15 cellular contexts compared by ENCODE assay signal in the genomic region with DNA sequence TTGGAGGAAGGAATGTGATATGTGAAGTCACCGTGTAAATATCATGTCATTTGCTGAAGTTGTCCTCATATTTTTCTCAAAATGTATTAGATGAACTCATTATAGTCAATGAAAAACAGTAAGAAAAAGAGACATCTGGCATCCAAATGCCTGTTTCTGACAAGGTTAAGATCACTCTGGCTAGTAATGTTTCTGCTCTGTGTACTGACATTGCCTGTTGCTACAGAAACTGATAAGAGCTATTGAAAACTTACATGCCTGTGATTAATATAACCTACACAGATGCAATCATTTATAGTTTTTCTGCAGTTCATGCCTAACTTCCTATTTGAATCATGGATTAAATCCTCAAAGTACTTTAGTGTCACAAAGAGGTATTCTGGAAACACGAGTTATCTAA.
"Had no signal": no experiment of that assay in that cellular context is flagged by ENCODE, and none has a peak within 500 bp of the region (broad histone marks: within the 10 kb centered on the region; RNA-seq: fewer than 3 reads in every experiment).

No MANE protein-coding gene starts in this region.

- ATAC-seq: body of pancreas; stimulated activated memory B cell treated with anti-CD40 and anti-IgM and Interleukin-4, amounts not matched to agents 10 μg/mL and 1 μg/mL and 100 μg/mL, for 72 hours had no signal

- H3K4me3 ChIP-seq: body of pancreas, dorsolateral prefrontal cortex, lung, spleen, testis had no signal

- H3K9me3 ChIP-seq: body of pancreas, testis had no signal

- H3K27me3 ChIP-seq: body of pancreas, dorsolateral prefrontal cortex, spleen, testis had no signal

- H3K4me1 ChIP-seq: body of pancreas, spleen, testis had no signal

- H3K27ac ChIP-seq: body of pancreas, dorsolateral prefrontal cortex, spleen, testis had no signal

- DNase-seq: activated B cell treated with CpG ODN at 0.5 μM for 24 hours; activated CD4-positive, alpha-beta memory T cell treated with anti-CD3 and anti-CD28 coated beads for 36 hours; activated CD4-positive, alpha-beta T cell treated with anti-CD3 and anti-CD28 coated beads for 4 hours; activated naive CD4-positive, alpha-beta T cell; activated naive CD8-positive, alpha-beta T cell treated with anti-CD3 and anti-CD28 coated beads for 36 hours; activated T-cell treated with anti-CD3 and anti-CD28 coated beads for 4 hours; amygdala; body of pancreas; caudate nucleus; dorsolateral prefrontal cortex; spleen; stimulated activated CD4-positive, alpha-beta T cell treated with anti-CD3 and anti-CD28 coated beads, Interleukin-4, amount 100 ng/mL, for 4 hours; testis had no signal
